17 cellular contexts compared by ENCODE assay signal in the genomic region with DNA sequence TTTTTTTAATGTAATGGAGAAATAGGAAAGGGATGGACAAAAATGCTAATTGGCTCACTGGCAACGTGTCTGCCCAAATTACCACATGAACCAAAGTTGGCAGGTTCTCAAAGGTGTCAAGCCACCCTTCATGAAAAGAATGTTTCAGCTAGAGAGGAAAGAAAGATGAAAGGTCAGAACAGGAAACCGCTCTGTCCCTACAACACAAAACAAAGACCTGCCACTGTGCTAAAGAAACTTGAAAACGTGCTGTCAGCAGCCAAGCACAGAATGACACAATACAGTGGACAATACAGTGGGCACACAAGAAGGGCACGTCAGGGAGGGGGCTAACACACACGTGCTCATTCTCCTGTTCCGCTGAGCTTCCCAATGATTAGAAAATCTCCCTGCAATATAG. TPM values are rescaled to one million over a fixed set of nuclear protein-coding genes. Genes with fewer than 3 reads are reported as not detected.
A peak's percentile ranks its signal among the peaks of the same experiment; 100 is the strongest.
DNase-seq lines count a peak whose midpoint lies in the region; ATAC-seq and TF ChIP-seq lines count a peak whose summit lies in the region.
"Had no signal": no experiment of that assay in that cellular context is flagged by ENCODE, and none has a peak within 500 bp of the region (broad histone marks: within the 10 kb centered on the region; RNA-seq: fewer than 3 reads in every experiment).

No MANE protein-coding gene starts in this region.

- no peak overlapping the region for H4K8ac ChIP-seq in neuronal stem cell (ENCODE audit: low read depth, low read length)

- CTCF ChIA-PET in activated CD8-positive, alpha-beta memory T cell treated with anti-CD3 and anti-CD28 coated beads, Interleukin-2, amount 10 ng/mL, durations not matched to agents 7 days and 5 days (lab: Charles Lee): interaction anchor here (1.1 to 2.3 kb wide), 3 partner anchors 11 to 310 kb away, joined by 3 to 9 read pairs (median 4); no protein-coding TSS in a partner anchor
- CTCF ChIA-PET in RWPE1 (lab: Yijun Ruan, JAX): no interaction called here

- H3K9me3 Mint-ChIP-seq in activated CD8-positive, alpha-beta memory T cell treated with anti-CD3 and anti-CD28 coated beads, Interleukin-2, amount 10 ng/mL, durations not matched to agents 7 days and 5 days (ENCODE audit: low read depth): no peaks in the 10 kb centered on the region
- no peaks in the 10 kb centered on the region for H3K9me3 Mint-ChIP-seq in effector memory CD8-positive, alpha-beta T cell
- H3K9me3 Mint-ChIP-seq: activated T-helper 1 cell treated with anti-CD3 and anti-CD28 coated beads, Interleukin-12 subunit alpha, Interleukin-12 subunit beta, Interleukin-2, Interleukin-4 antibody, amounts not matched to agents 30 ng/mL and 10 ng/mL and 1 ng/mL, durations not matched to agents 14 hours and 24 hours and 36 hours; IgD-negative memory B cell had no signal

- H2AFZ ChIP-seq in KMS-11 (ENCODE audit: low read depth) (no peak overlapping the region), neuronal stem cell (ENCODE audit: low read length) (no peak overlapping the region)

- H3K27ac ChIP-seq in KMS-11: no peak overlapping the region; the same call in 1 of the 2 replicates
- no peak overlapping the region for H3K27ac ChIP-seq in neuronal stem cell (replicated peaks; ENCODE audit: low read length)
- H3K27ac ChIP-seq in RWPE1: no peak overlapping the region
- H3K27ac ChIP-seq: colonic mucosa, skin epidermis had no signal

- H2BK120ac ChIP-seq in neuronal stem cell (ENCODE audit: low read depth, low read length): no peak overlapping the region

- no peak overlapping the region for H3K23ac ChIP-seq in neuronal stem cell (ENCODE audit: low read depth, low read length, poor library complexity)

- H3K4me1 ChIP-seq in KMS-11 (ENCODE audit: low read depth, poor library complexity, severe bottlenecking) (peaks cover 24% of the 10 kb centered on the region), neuronal stem cell (ENCODE audit: control insufficient read depth in 2 of 2, insufficient read depth in 1 of 2, low read depth in 1 of 2, low read length in 2 of 2) (peaks cover 6 to 17% of the 10 kb centered on the region in 2 donors)
- H3K4me1 ChIP-seq: colonic mucosa had no signal

- no peaks in the 10 kb centered on the region for H4K20me1 ChIP-seq in KMS-11 (ENCODE audit: insufficient read depth)

- no peaks in the 10 kb centered on the region for H3K9me3 ChIP-seq in neuronal stem cell (replicated peaks in 1 of 2; ENCODE audit: control insufficient read depth in 2 of 2, insufficient read depth in 1 of 2, low read depth in 1 of 2, low read length in 2 of 2)
- H3K9me3 ChIP-seq: colonic mucosa, SK-N-SH had no signal

- H3K79me2 ChIP-seq in KMS-11 (ENCODE audit: insufficient read depth, low read depth): peaks cover 47% of the 10 kb centered on the region; the same call in 1 of the 2 replicates

- no peak overlapping the region for H4K91ac ChIP-seq in neuronal stem cell (ENCODE audit: low read depth, low read length, poor library complexity)

- H3K4me1 Mint-ChIP-seq in activated CD8-positive, alpha-beta memory T cell treated with anti-CD3 and anti-CD28 coated beads, Interleukin-2, amount 10 ng/mL, durations not matched to agents 7 days and 5 days: peaks cover 46% of the 10 kb centered on the region
- peaks cover 43 to 55% of the 10 kb centered on the region in 2 donors for H3K4me1 Mint-ChIP-seq in effector memory CD8-positive, alpha-beta T cell (ENCODE audit: low read depth in 2 of 2)

- no peak overlapping the region for H2BK15ac ChIP-seq in neuronal stem cell (ENCODE audit: low read length)

- no peaks in the 10 kb centered on the region for H3K27me3 ChIP-seq in KMS-11 (ENCODE audit: insufficient read depth, low read depth)
- peaks cover 0 to 8% (median 8%) of the 10 kb centered on the region in 3 experiments for H3K27me3 ChIP-seq in neuronal stem cell (ENCODE audit: control insufficient read depth in 3 of 3, insufficient read depth in 3 of 3, low read depth in 1 of 3, low read length in 3 of 3)
- H3K27me3 ChIP-seq: colonic mucosa had no signal

- H2BK12ac ChIP-seq in neuronal stem cell (ENCODE audit: low read length): no peak overlapping the region

- no peak overlapping the region for H3K18ac ChIP-seq in neuronal stem cell (ENCODE audit: low read length)

- no peak overlapping the region for H2BK5ac ChIP-seq in neuronal stem cell (ENCODE audit: low read length)

- peak overlapping the region; percentile 50 for H3K27ac Mint-ChIP-seq in activated CD8-positive, alpha-beta memory T cell treated with anti-CD3 and anti-CD28 coated beads, Interleukin-2, amount 10 ng/mL, durations not matched to agents 7 days and 5 days
- H3K27ac Mint-ChIP-seq in effector memory CD8-positive, alpha-beta T cell: peak overlapping the region; percentile 8 to 78
- H3K27ac Mint-ChIP-seq: activated T-helper 1 cell treated with anti-CD3 and anti-CD28 coated beads, Interleukin-12 subunit alpha, Interleukin-12 subunit beta, Interleukin-2, Interleukin-4 antibody, amounts not matched to agents 30 ng/mL and 10 ng/mL and 1 ng/mL, durations not matched to agents 14 hours and 24 hours and 36 hours; IgD-negative memory B cell had no signal

- peaks cover 17% of the 10 kb centered on the region for H3K36me3 Mint-ChIP-seq in activated CD8-positive, alpha-beta memory T cell treated with anti-CD3 and anti-CD28 coated beads, Interleukin-2, amount 10 ng/mL, durations not matched to agents 7 days and 5 days
- H3K36me3 Mint-ChIP-seq in effector memory CD8-positive, alpha-beta T cell (ENCODE audit: insufficient read depth): peaks cover 15% of the 10 kb centered on the region

- H3K4me2 ChIP-seq in KMS-11: 0 out of 2 replicates have a peak overlapping the region, but pooled peaks have one; percentile 6
- no peak overlapping the region for H3K4me2 ChIP-seq in neuronal stem cell (ENCODE audit: insufficient read depth, low read length, poor library complexity, severe bottlenecking)
- H3K4me2 ChIP-seq: SK-N-SH had no signal

- no peak overlapping the region for H3K9ac ChIP-seq in KMS-11
- no peak overlapping the region for H3K9ac ChIP-seq in neuronal stem cell (ENCODE audit: low read depth, low read length, poor library complexity)
- H3K9ac ChIP-seq: SK-N-SH had no signal

- H3K36me3 ChIP-seq in KMS-11 (ENCODE audit: insufficient read depth) (no peaks in the 10 kb centered on the region), neuronal stem cell (replicated peaks in 1 of 2; ENCODE audit: control insufficient read depth in 2 of 2, insufficient read depth in 2 of 2, low read length in 2 of 2) (peaks cover 0 to 34% of the 10 kb centered on the region in 2 donors)
- H3K36me3 ChIP-seq: colonic mucosa had no signal

- no peak for ATAC-seq in activated CD8-positive, alpha-beta memory T cell treated with anti-CD3 and anti-CD28 coated beads, Interleukin-2, amount 10 ng/mL, durations not matched to agents 7 days and 5 days
- ATAC-seq in effector memory CD8-positive, alpha-beta T cell (replicated peaks): peak; percentile 39

- H3K4me3 Mint-ChIP-seq in activated CD8-positive, alpha-beta memory T cell treated with anti-CD3 and anti-CD28 coated beads, Interleukin-2, amount 10 ng/mL, durations not matched to agents 7 days and 5 days: no peak overlapping the region
- peak overlapping the region; percentile 62 to 64 for H3K4me3 Mint-ChIP-seq in effector memory CD8-positive, alpha-beta T cell
- H3K4me3 Mint-ChIP-seq: activated T-helper 1 cell treated with anti-CD3 and anti-CD28 coated beads, Interleukin-12 subunit alpha, Interleukin-12 subunit beta, Interleukin-2, Interleukin-4 antibody, amounts not matched to agents 30 ng/mL and 10 ng/mL and 1 ng/mL, durations not matched to agents 14 hours and 24 hours and 36 hours had no signal

- H3K14ac ChIP-seq in neuronal stem cell (ENCODE audit: low read length): no peak overlapping the region

- WGBS in neuronal stem cell (ENCODE audit: extremely low coverage in 2 of 2, insufficient read length in 2 of 2, insufficient replicate concordance in 1 of 2), 2 donors: no CpG with 5 or more reads among the region's 6 CpGs

- TF ChIP-seq CTCF in KMS-11 (conservative IDR thresholded peaks at IDR 0.05; ENCODE audit: low read depth, low read length): no peak
- no peak for TF ChIP-seq CTCF in RWPE1 (conservative IDR thresholded peaks at IDR 0.05; ENCODE audit: low read depth)

- no peaks in the 10 kb centered on the region for H3K27me3 Mint-ChIP-seq in activated CD8-positive, alpha-beta memory T cell treated with anti-CD3 and anti-CD28 coated beads, Interleukin-2, amount 10 ng/mL, durations not matched to agents 7 days and 5 days
- H3K27me3 Mint-ChIP-seq in effector memory CD8-positive, alpha-beta T cell: no peaks in the 10 kb centered on the region
- H3K27me3 Mint-ChIP-seq: IgD-negative memory B cell had no signal

- no peak overlapping the region for H3K4me3 ChIP-seq in KMS-11 (IDR thresholded peaks at IDR 0.05; ENCODE audit: insufficient read depth, low read depth, low read length)
- H3K4me3 ChIP-seq in neuronal stem cell (ENCODE audit: low read length in 2 of 2): no peak overlapping the region
- H3K4me3 ChIP-seq: colonic mucosa, skin epidermis had no signal

- no peak overlapping the region for H3K4ac ChIP-seq in neuronal stem cell (ENCODE audit: low read length)

- H2AK5ac ChIP-seq in neuronal stem cell (ENCODE audit: low read depth, low read length): no peak overlapping the region

- peaks cover 2% of the 10 kb centered on the region for H3K79me1 ChIP-seq in neuronal stem cell (ENCODE audit: low read depth, low read length)

- no peak for DNase-seq in activated CD8-positive, alpha-beta memory T cell treated with anti-CD3 and anti-CD28 coated beads, Interleukin-2, amount 10 ng/mL, durations not matched to agents 7 days and 5 days
- no peak for DNase-seq in activated CD8-positive, alpha-beta memory T cell treated with anti-CD3 and anti-CD28 coated beads for 24 hours
- DNase-seq in effector memory CD8-positive, alpha-beta T cell: peak in 2 of 3 experiments; percentile 2 to 9
- DNase-seq in neuronal stem cell (ENCODE audit: low spot score): peak; percentile 36
- no peak for DNase-seq in RWPE1 (ENCODE audit: low spot score)
- DNase-seq in glomerular visceral epithelial cell (ENCODE audit: extremely low spot score): no peak
- no peak for DNase-seq in stimulated activated CD4-positive, alpha-beta T cell treated with anti-CD3 and anti-CD28 coated beads, Interleukin-15, amount 100 ng/mL, for 24 hours
- DNase-seq: activated CD4-positive, alpha-beta T cell treated with anti-CD3 and anti-CD28 coated beads for 48 hours; colonic mucosa; erythroblast; islet precursor cell; SK-N-SH; stimulated activated naive CD4-positive, alpha-beta T cell had no signal

- POLR2A ChIA-PET in RWPE1 (lab: Yijun Ruan, JAX; ENCODE audit: low non-redundant PET): no interaction called here

RNA-seq across cellular contexts. Expression of gene PREP, which starts 4.9 kb away (rescaled TPM):
- 10 to 100 TPM; 44.1 to 52.9 TPM for total RNA-seq in activated CD8-positive, alpha-beta memory T cell treated with anti-CD3 and anti-CD28 coated beads, Interleukin-2, amount 10 ng/mL, durations not matched to agents 7 days and 5 days
- 20.2 TPM for polyA plus RNA-seq in neuronal stem cell (2013, experiment 1 of 2)
- polyA plus RNA-seq in neuronal stem cell (2013, experiment 2 of 2): 19.3 TPM

Comparison
In these comparisons a context has a peak if more than half of its experiments do, and no peak if none do; other contexts are left out.
1. DNase-seq: peak in effector memory CD8-positive, alpha-beta T cell (2 of 3) and neuronal stem cell (single experiment); none in activated CD8-positive, alpha-beta memory T cell treated with anti-CD3 and anti-CD28 coated beads, Interleukin-2, amount 10 ng/mL, durations not matched to agents 7 days and 5 days (single experiment), activated CD8-positive, alpha-beta memory T cell treated with anti-CD3 and anti-CD28 coated beads for 24 hours (single experiment), RWPE1 (single experiment), glomerular visceral epithelial cell (single experiment) and stimulated activated CD4-positive, alpha-beta T cell treated with anti-CD3 and anti-CD28 coated beads, Interleukin-15, amount 100 ng/mL, for 24 hours (single experiment).